14 cellular contexts compared by ENCODE assay signal in the genomic region with DNA sequence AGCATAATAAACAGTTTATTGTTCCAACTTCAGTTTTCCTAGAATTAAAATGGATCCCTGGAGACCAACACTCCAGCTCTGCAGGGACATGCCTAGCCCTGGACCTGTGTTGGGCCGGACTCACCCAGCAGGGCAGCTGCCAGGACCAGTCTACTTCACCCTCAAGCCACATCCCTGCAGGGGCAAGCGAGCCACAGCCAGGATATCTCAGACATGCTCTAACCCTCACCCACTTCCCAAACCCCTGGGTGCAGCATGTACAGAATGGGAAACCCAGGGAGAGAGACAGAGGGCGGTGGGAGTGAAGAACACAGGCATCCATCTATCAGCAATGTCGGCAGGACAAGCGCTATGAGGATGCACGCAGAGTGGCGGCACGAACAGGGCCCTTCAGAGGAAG.
"Had no signal": no experiment of that assay in that cellular context is flagged by ENCODE, and none has a peak within 500 bp of the region (broad histone marks: within the 10 kb centered on the region; RNA-seq: fewer than 3 reads in every experiment).

No MANE protein-coding gene starts in this region.

- H3K27me3 ChIP-seq: cardiac muscle cell, foreskin keratinocyte, left lung, transverse colon had no signal

- H3K9me3 Mint-ChIP-seq: activated T-helper 17 cell treated with anti-CD3 and anti-CD28 coated beads, Interleukin-2, amount 50 U/mL, for 72 hours; memory B cell had no signal

- DNase-seq: activated CD4-positive, CD25-positive, alpha-beta regulatory T cell; activated CD8-positive, alpha-beta memory T cell treated with anti-CD3 and anti-CD28 coated beads, Interleukin-2, amount 50 U/mL, for 4 hours; activated naive CD8-positive, alpha-beta T cell treated with anti-CD3 and anti-CD28 coated beads, Interleukin-2, amount 10 ng/mL, durations not matched to agents 7 days and 5 days; foreskin keratinocyte; head of caudate nucleus; left lung; stimulated activated CD4-positive, alpha-beta T cell treated with anti-CD3 and anti-CD28 coated beads, Interleukin-4, amount 100 ng/mL, for 4 hours; T-helper 1 cell; transverse colon had no signal

- H3K4me3 Mint-ChIP-seq: activated naive CD8-positive, alpha-beta T cell treated with anti-CD3 and anti-CD28 coated beads, Interleukin-2, amount 10 ng/mL, durations not matched to agents 7 days and 5 days; activated T-helper 17 cell treated with anti-CD3 and anti-CD28 coated beads, Interleukin-2, amount 50 U/mL, for 72 hours; memory B cell; nephron had no signal

- H3K9ac ChIP-seq: SK-N-SH had no signal

- ATAC-seq: activated T-helper 17 cell treated with anti-CD3 and anti-CD28 coated beads, Interleukin-2, amount 50 U/mL, for 72 hours; foreskin keratinocyte; left lung had no signal

- H3K27ac ChIP-seq: cardiac muscle cell, foreskin keratinocyte, left lung, transverse colon had no signal

- H3K27ac Mint-ChIP-seq: activated T-helper 17 cell treated with anti-CD3 and anti-CD28 coated beads, Interleukin-2, amount 50 U/mL, for 72 hours; memory B cell; nephron had no signal

- H3K9me3 ChIP-seq: left lung, SK-N-SH, transverse colon had no signal

- H3K4me1 ChIP-seq: foreskin keratinocyte had no signal

- H3K36me3 ChIP-seq: cardiac muscle cell, transverse colon had no signal

- H3K27me3 Mint-ChIP-seq: activated naive CD8-positive, alpha-beta T cell treated with anti-CD3 and anti-CD28 coated beads, Interleukin-2, amount 10 ng/mL, durations not matched to agents 7 days and 5 days; activated T-helper 17 cell treated with anti-CD3 and anti-CD28 coated beads, Interleukin-2, amount 50 U/mL, for 72 hours; memory B cell had no signal

- H3K4me2 ChIP-seq: SK-N-SH had no signal

- H3K4me3 ChIP-seq: cardiac muscle cell, left lung, transverse colon had no signal
